In genomic region chr13:71867101-71867814, GRCh38 we compare ENCODE assay signal across 9 cellular contexts. TPM values are rescaled to one million over a fixed set of nuclear protein-coding genes. Genes with fewer than 3 reads are reported as not detected.
DNase-seq lines count a peak whose midpoint lies in the region; ATAC-seq and TF ChIP-seq lines count a peak whose summit lies in the region.
"Had no signal": no experiment of that assay in that cellular context is flagged by ENCODE, and none has a peak within 500 bp of the region (broad histone marks: within the 10 kb centered on the region; RNA-seq: fewer than 3 reads in every experiment).

TSS of gene DACH1 (minus strand) at chr13:71867204.

- TF ChIP-seq CTCF in epithelial cell of proximal tubule (conservative IDR thresholded peaks at IDR 0.05; ENCODE audit: low read depth, low read length) (no peak), mesothelial cell of epicardium (IDR thresholded peaks at IDR 0.05; ENCODE audit: unreplicated experiment) (no peak), tibial artery (IDR thresholded peaks at IDR 0.05) (no peak)

- H3K27ac Mint-ChIP-seq in T-helper 2 cell treated with Interferon-gamma antibody and Interleukin-4, amounts not matched to agents 5 μg/mL and 100 μg/mL, for 36 hours = no peak within 1 kb of the TSS
- peak within 1 kb of the TSS; percentile 94 for H3K27ac Mint-ChIP-seq in mesothelial cell of epicardium

- H3K9me3 Mint-ChIP-seq in T-helper 2 cell treated with Interferon-gamma antibody and Interleukin-4, amounts not matched to agents 5 μg/mL and 100 μg/mL, for 36 hours = no peaks in the 10 kb centered on the region
- no peaks in the 10 kb centered on the region for H3K9me3 Mint-ChIP-seq in mesothelial cell of epicardium

- peaks cover 17% of the 10 kb centered on the region for H3K4me1 Mint-ChIP-seq in T-helper 2 cell treated with Interferon-gamma antibody and Interleukin-4, amounts not matched to agents 5 μg/mL and 100 μg/mL, for 36 hours (ENCODE audit: low read depth)
- peaks cover 52% of the 10 kb centered on the region for H3K4me1 Mint-ChIP-seq in mesothelial cell of epicardium

- ATAC-seq in GM21786 (IDR thresholded peaks at IDR 0.05; ENCODE audit: unreplicated experiment) (peak; percentile 61), GM18505 (IDR thresholded peaks at IDR 0.05; ENCODE audit: unreplicated experiment) (no peak)

- H3K36me3 ChIP-seq in tibial artery = no peaks in the 10 kb centered on the region

- intact Hi-C loops in tibial artery (cut with DNase I; ENCODE audit: low total_unique reads) = no loop called here

- H3K36me3 Mint-ChIP-seq in T-helper 2 cell treated with Interferon-gamma antibody and Interleukin-4, amounts not matched to agents 5 μg/mL and 100 μg/mL, for 36 hours (ENCODE audit: low read depth) = no peaks in the 10 kb centered on the region
- H3K36me3 Mint-ChIP-seq in mesothelial cell of epicardium = no peaks in the 10 kb centered on the region

- no peak within 1 kb of the TSS for H3K27ac ChIP-seq in tibial artery

- no peaks in the 10 kb centered on the region for H3K9me3 ChIP-seq in tibial artery

- H3K4me1 ChIP-seq in tibial artery = peaks cover 0 to 29% (median 27%) of the 10 kb centered on the region in 4 donors

- H3K27me3 Mint-ChIP-seq in T-helper 2 cell treated with Interferon-gamma antibody and Interleukin-4, amounts not matched to agents 5 μg/mL and 100 μg/mL, for 36 hours (ENCODE audit: low read depth) = peaks cover 77% of the 10 kb centered on the region
- no peaks in the 10 kb centered on the region for H3K27me3 Mint-ChIP-seq in mesothelial cell of epicardium (ENCODE audit: low read depth)

- TF ChIP-seq POLR2A in GM18505 (IDR thresholded peaks at IDR 0.05; ENCODE audit: borderline replicate concordance, extremely low read depth, insufficient read depth, insufficient read length) = no peak

- peak within 1 kb of the TSS; percentile 61 for H3K4me3 ChIP-seq in epithelial cell of proximal tubule (ENCODE audit: low read depth, low read length)
- H3K4me3 ChIP-seq in tibial artery = peak within 1 kb of the TSS; percentile 40 to 52

- DNase-seq in COR-L47 (lab: John Stamatoyannopoulos, UW) = peak; percentile 89
- peak; percentile 35 for DNase-seq in MV-4-11 (lab: John Stamatoyannopoulos, UW)
- DNase-seq in T-helper 2 cell treated with Interferon-gamma antibody and Interleukin-4, amounts not matched to agents 5 μg/mL and 100 μg/mL, for 36 hours (ENCODE audit: low spot score) = no peak
- DNase-seq in epithelial cell of proximal tubule (ENCODE audit: low read depth) = no peak
- DNase-seq in mesothelial cell of epicardium (ENCODE audit: low spot score in 2 of 2, unreplicated experiment in 2 of 2) = peak; percentile 43 to 66
- DNase-seq in tibial artery = peak in 1 of 2 donors; percentile 19

- H3K4me3 Mint-ChIP-seq in T-helper 2 cell treated with Interferon-gamma antibody and Interleukin-4, amounts not matched to agents 5 μg/mL and 100 μg/mL, for 36 hours = peak within 1 kb of the TSS; percentile 74
- H3K4me3 Mint-ChIP-seq in mesothelial cell of epicardium = peak within 1 kb of the TSS; percentile 98

- peaks cover 0 to 40% of the 10 kb centered on the region in 2 donors for H3K27me3 ChIP-seq in tibial artery

RNA-seq across cellular contexts. Expression of gene DACH1, which starts in this region (rescaled TPM):
- total RNA-seq in epithelial cell of proximal tubule (0.86 TPM in 1 of 2 replicates, not detected in the other), mesothelial cell of epicardium (66.8 to 69.0 TPM (median 67.0 TPM) in 3 replicates)
- total RNA-seq: T-helper 1 cell treated with Interleukin-12 subunit alpha and Interleukin-12 subunit beta and Interleukin-4 antibody, amounts not matched to agents 30 ng/mL and 1 ng/mL, for 36 hours had no signal

Comparison
In these comparisons a context has a peak if more than half of its experiments do, and no peak if none do; other contexts are left out.
1. RNA of gene DACH1 (total RNA-seq): 66.8 to 69.0 TPM in mesothelial cell of epicardium; 0.86 TPM in epithelial cell of proximal tubule; every median in the first group is over 10 times any median in the second.
2. DNase-seq: peak in COR-L47 (single experiment), MV-4-11 (single experiment) and mesothelial cell of epicardium (2 of 2); none in T-helper 2 cell treated with Interferon-gamma antibody and Interleukin-4, amounts not matched to agents 5 μg/mL and 100 μg/mL, for 36 hours (single experiment) and epithelial cell of proximal tubule (single experiment).